1 cellular context compared by ENCODE assay signal in genomic region chr7:55052081-55052480, GRCh38.
TF ChIP-seq lines count a peak whose summit lies in the region.

No MANE protein-coding gene starts in this region.

TF ChIP-seq in SK-N-SH treated with all-trans-retinoic acid at 6 μM for 48 hours, 23 proteins besides CTCF, POLR2A, EP300 and RAD21 (continued from another document):
- no peak for TF ChIP-seq PATZ1 (CRISPR knock-in tag; IDR thresholded peaks at IDR 0.05; ENCODE audit: borderline replicate concordance)
- TF ChIP-seq ZNF70 (CRISPR knock-in tag; IDR thresholded peaks at IDR 0.05): no peak
- no peak for TF ChIP-seq SNAI2 (CRISPR knock-in tag; IDR thresholded peaks at IDR 0.05)
- no peak for TF ChIP-seq CSDC2 (CRISPR knock-in tag; IDR thresholded peaks at IDR 0.05)
- TF ChIP-seq ZNF565 (CRISPR knock-in tag; conservative IDR thresholded peaks at IDR 0.05; ENCODE audit: low read depth): no peak
- TF ChIP-seq GLIS3 (CRISPR knock-in tag; IDR thresholded peaks at IDR 0.05): no peak
